In genomic region chr9:75658301-75658919, GRCh38 we compare ENCODE assay signal across 19 cellular contexts.
DNase-seq lines count a peak whose midpoint lies in the region; ATAC-seq and TF ChIP-seq lines count a peak whose summit lies in the region.
"Had no signal": no experiment of that assay in that cellular context is flagged by ENCODE, and none has a peak within 500 bp of the region (broad histone marks: within the 10 kb centered on the region; RNA-seq: fewer than 3 reads in every experiment).

No MANE protein-coding gene starts in this region.

- no peak for TF ChIP-seq CTCF in epithelial cell of proximal tubule (conservative IDR thresholded peaks at IDR 0.05; ENCODE audit: low read depth, low read length)
- no peak for TF ChIP-seq CTCF in nephron progenitor cell (IDR thresholded peaks at IDR 0.05)
- no peak for TF ChIP-seq CTCF in tibial artery (IDR thresholded peaks at IDR 0.05)

- no peaks in the 10 kb centered on the region for H3K36me3 ChIP-seq in tibial artery
- H3K36me3 ChIP-seq: tibial nerve had no signal

- peak overlapping the region; percentile 26 to 61 for H3K27ac ChIP-seq in tibial artery
- H3K27ac ChIP-seq: foreskin keratinocyte, KMS-11, tibial nerve, VCaP had no signal

- no peak for ATAC-seq in HG03039 (IDR thresholded peaks at IDR 0.05; ENCODE audit: unreplicated experiment)
- ATAC-seq: foreskin keratinocyte; stimulated activated effector memory CD8-positive, alpha-beta T cell treated with anti-CD3 and anti-CD28 coated beads, Interleukin-12 subunit alpha, Interleukin-12 subunit beta, amount 100 ng/mL, for 72 hours had no signal

- H3K4me1 Mint-ChIP-seq in nephron progenitor cell (peaks cover 36% of the 10 kb centered on the region), immature natural killer cell (no peaks in the 10 kb centered on the region)
- H3K4me1 Mint-ChIP-seq: stimulated activated effector memory CD8-positive, alpha-beta T cell treated with anti-CD3 and anti-CD28 coated beads, Interleukin-12 subunit alpha, Interleukin-12 subunit beta, amount 100 ng/mL, for 72 hours had no signal

- DNase-seq in MV-4-11 (lab: John Stamatoyannopoulos, UW), result peak; percentile 91
- peak; percentile 19 for DNase-seq in epithelial cell of proximal tubule (ENCODE audit: low read depth)
- no peak for DNase-seq in nephron progenitor cell
- DNase-seq in tibial artery, result no peak
- no peak for DNase-seq in immature natural killer cell
- DNase-seq in SIG-M5 (lab: John Stamatoyannopoulos, UW), result no peak
- DNase-seq: activated CD4-positive, alpha-beta T cell treated with anti-CD3 and anti-CD28 coated beads, Interleukin-2, amount 50 U/mL, for 48 hours; activated gamma-delta T cell treated with Interleukin-2 at 50 U/mL for 16 hours; foreskin keratinocyte; hypothalamus; NCI-H1417; NCI-H69; retina; SHP77 had no signal

- H3K9me3 Mint-ChIP-seq in nephron progenitor cell (peaks cover 36% of the 10 kb centered on the region), immature natural killer cell (peaks cover 0 to 5% (median 0%) of the 10 kb centered on the region in 6 donors)

- intact Hi-C loops in tibial artery (cut with DNase I; ENCODE audit: low total_unique reads), result no loop called here

- peak overlapping the region; percentile 39 for H3K27ac Mint-ChIP-seq in nephron progenitor cell
- no peak overlapping the region for H3K27ac Mint-ChIP-seq in immature natural killer cell
- H3K27ac Mint-ChIP-seq: stimulated activated effector memory CD8-positive, alpha-beta T cell treated with anti-CD3 and anti-CD28 coated beads, Interleukin-12 subunit alpha, Interleukin-12 subunit beta, amount 100 ng/mL, for 72 hours had no signal

- peaks cover 0 to 18% (median 2%) of the 10 kb centered on the region in 4 donors for H3K4me1 ChIP-seq in tibial artery
- H3K4me1 ChIP-seq: foreskin keratinocyte, tibial nerve had no signal

- H3K27me3 ChIP-seq in tibial artery, result no peaks in the 10 kb centered on the region
- H3K27me3 ChIP-seq: foreskin keratinocyte, tibial nerve had no signal

- H3K36me3 Mint-ChIP-seq in nephron progenitor cell (ENCODE audit: low read depth), result peaks cover 5% of the 10 kb centered on the region
- no peaks in the 10 kb centered on the region for H3K36me3 Mint-ChIP-seq in immature natural killer cell
- H3K36me3 Mint-ChIP-seq: stimulated activated effector memory CD8-positive, alpha-beta T cell treated with anti-CD3 and anti-CD28 coated beads, Interleukin-12 subunit alpha, Interleukin-12 subunit beta, amount 100 ng/mL, for 72 hours had no signal

- no peaks in the 10 kb centered on the region for H3K27me3 Mint-ChIP-seq in nephron progenitor cell (ENCODE audit: low read depth, poor library complexity)
- peaks cover 0 to 3% (median 0%) of the 10 kb centered on the region in 3 donors for H3K27me3 Mint-ChIP-seq in immature natural killer cell (ENCODE audit: low read depth in 3 of 3)

- H3K9me3 ChIP-seq in tibial artery, result no peaks in the 10 kb centered on the region
- H3K9me3 ChIP-seq: tibial nerve had no signal

- no peak overlapping the region for H3K4me3 Mint-ChIP-seq in nephron progenitor cell
- no peak overlapping the region for H3K4me3 Mint-ChIP-seq in immature natural killer cell
- H3K4me3 Mint-ChIP-seq: stimulated activated effector memory CD8-positive, alpha-beta T cell treated with anti-CD3 and anti-CD28 coated beads, Interleukin-12 subunit alpha, Interleukin-12 subunit beta, amount 100 ng/mL, for 72 hours had no signal

- no peak overlapping the region for H3K4me3 ChIP-seq in epithelial cell of proximal tubule (ENCODE audit: low read depth, low read length)
- no peak overlapping the region for H3K4me3 ChIP-seq in tibial artery
- H3K4me3 ChIP-seq: tibial nerve had no signal

Comparison
In these comparisons a context has a peak if more than half of its experiments do, and no peak if none do; other contexts are left out.
1. DNase-seq: peak in MV-4-11 (single experiment) and epithelial cell of proximal tubule (single experiment); none in nephron progenitor cell (single experiment), tibial artery (0 of 2), immature natural killer cell (0 of 3) and SIG-M5 (single experiment).